In genomic region chr6:139257821-139258398, GRCh38 we compare ENCODE assay signal across 20 cellular contexts. TPM values are rescaled to one million over a fixed set of nuclear protein-coding genes. Genes with fewer than 3 reads are reported as not detected.
A peak's percentile ranks its signal among the peaks of the same experiment; 100 is the strongest.
DNase-seq lines count a peak whose midpoint lies in the region; ATAC-seq and TF ChIP-seq lines count a peak whose summit lies in the region.
"Had no signal": no experiment of that assay in that cellular context is flagged by ENCODE, and none has a peak within 500 bp of the region (broad histone marks: within the 10 kb centered on the region; RNA-seq: fewer than 3 reads in every experiment).

No MANE protein-coding gene starts in this region.

- H3K79me2 ChIP-seq in SU-DHL-6 (ENCODE audit: insufficient read depth, low read length) = no peaks in the 10 kb centered on the region

- H3K4me2 ChIP-seq in BLaER1 treated with 17β-estradiol and CSF1 and Interleukin-3, amounts not matched to agents 10 nM and 100 nM = peak overlapping the region in 9 of 11 experiments; percentile 23 to 87 (median 58); a peak in 13 of 22 replicates
- H3K4me2 ChIP-seq in SU-DHL-6 (ENCODE audit: low read depth, low read length, poor library complexity, severe bottlenecking) = no peak overlapping the region
- H3K4me2 ChIP-seq: KMS-11 had no signal

- TF ChIP-seq CTCF in SU-DHL-6 (IDR thresholded peaks at IDR 0.05; ENCODE audit: insufficient read depth, low read length, poor library complexity, severe bottlenecking) (no peak), BE2C (IDR thresholded peaks at IDR 0.05; ENCODE audit: low read depth, low read length) (no peak)

- DNase-seq in activated naive CD4-positive, alpha-beta T cell treated with Interleukin-2 at 50 U/mL for 16 hours = no peak
- DNase-seq in BE2C = no peak
- DNase-seq in occipital lobe (lab: John Stamatoyannopoulos, UW) = no peak
- DNase-seq: activated CD4-positive, alpha-beta T cell treated with anti-CD3 and anti-CD28 coated beads, Interleukin-2, amount 50 U/mL, for 48 hours; activated effector memory CD4-positive, alpha-beta T cell treated with anti-CD3 and anti-CD28 coated beads, Interleukin-2, amount 50 U/mL, for 16 hours; hippocampal formation; naive thymus-derived CD8-positive, alpha-beta T cell; NCI-H1436; NCI-H510A treated with DMSO at 0.1 percent for 48 hours; stimulated activated CD4-positive, alpha-beta T cell treated with anti-CD3 and anti-CD28 coated beads, Interleukin-1b, Interleukin-23, amount 100 ng/mL, for 48 hours; upper lobe of right lung had no signal

- peaks cover 11% of the 10 kb centered on the region for H3F3A ChIP-seq in SU-DHL-6 (ENCODE audit: insufficient read depth)

- H3K4me3 ChIP-seq in BLaER1 treated with 17β-estradiol and CSF1 and Interleukin-3, amounts not matched to agents 10 nM and 100 nM = no peak overlapping the region
- H3K4me3 ChIP-seq in SU-DHL-6 (ENCODE audit: insufficient read depth, low read length, poor library complexity, severe bottlenecking) (no peak overlapping the region), BE2C (ENCODE audit: low read depth, low read length) (no peak overlapping the region)
- H3K4me3 ChIP-seq: ascending aorta, coronary artery, esophagus muscularis mucosa, upper lobe of right lung had no signal

- H3K9ac ChIP-seq in BLaER1 treated with 17β-estradiol and CSF1 and Interleukin-3, amounts not matched to agents 10 nM and 100 nM = no peak overlapping the region
- H3K9ac ChIP-seq in SU-DHL-6 (ENCODE audit: low read length) = no peak overlapping the region
- H3K9ac ChIP-seq: KMS-11 had no signal

- ATAC-seq in GM18867 (IDR thresholded peaks at IDR 0.05; ENCODE audit: unreplicated experiment) (peak; percentile 52), HG02588 (IDR thresholded peaks at IDR 0.05; ENCODE audit: unreplicated experiment) (peak; percentile 41), HG03571 (IDR thresholded peaks at IDR 0.05; ENCODE audit: unreplicated experiment) (no peak)
- ATAC-seq: naive thymus-derived CD8-positive, alpha-beta T cell; upper lobe of right lung had no signal

- no peaks in the 10 kb centered on the region for H4K20me1 ChIP-seq in BLaER1 treated with 17β-estradiol and CSF1 and Interleukin-3, amounts not matched to agents 10 nM and 100 nM
- H4K20me1 ChIP-seq in SU-DHL-6 (ENCODE audit: low read depth, low read length) = no peaks in the 10 kb centered on the region

- H2AFZ ChIP-seq in SU-DHL-6 (ENCODE audit: low read depth, low read length, severe bottlenecking) = no peak overlapping the region

- no peak overlapping the region for H3K27ac ChIP-seq in BLaER1 treated with 17β-estradiol and CSF1 and Interleukin-3, amounts not matched to agents 10 nM and 100 nM
- H3K27ac ChIP-seq in SU-DHL-6 (ENCODE audit: low read depth, low read length) = 0 out of 2 replicates have a peak overlapping the region, but pooled peaks have one; percentile 13
- H3K27ac ChIP-seq: ascending aorta, coronary artery, esophagus muscularis mucosa, KMS-11, upper lobe of right lung had no signal

- peaks cover 0 to 31% (median 19%) of the 10 kb centered on the region in 11 experiments; a peak in 12 of 22 replicates for H3K36me3 ChIP-seq in BLaER1 treated with 17β-estradiol and CSF1 and Interleukin-3, amounts not matched to agents 10 nM and 100 nM
- peaks cover 4% of the 10 kb centered on the region; the same call in 1 of the 2 replicates for H3K36me3 ChIP-seq in SU-DHL-6 (ENCODE audit: low read length)
- no peaks in the 10 kb centered on the region for H3K36me3 ChIP-seq in BE2C
- H3K36me3 ChIP-seq: upper lobe of right lung had no signal

- H3K9me2 ChIP-seq in SU-DHL-6 (replicated peaks; ENCODE audit: insufficient read depth, low read length) = no peaks in the 10 kb centered on the region

- no peaks in the 10 kb centered on the region; a peak in 1 of 22 replicates for H3K9me3 ChIP-seq in BLaER1 treated with 17β-estradiol and CSF1 and Interleukin-3, amounts not matched to agents 10 nM and 100 nM (replicated peaks in 1 of 11)
- H3K9me3 ChIP-seq in SU-DHL-6 (ENCODE audit: insufficient read depth, low read length) = no peaks in the 10 kb centered on the region
- H3K9me3 ChIP-seq in BE2C = no peaks in the 10 kb centered on the region
- H3K9me3 ChIP-seq: ascending aorta, esophagus muscularis mucosa, upper lobe of right lung had no signal

- peaks cover 18 to 40% (median 29%) of the 10 kb centered on the region in 10 experiments for H3K4me1 ChIP-seq in BLaER1 treated with 17β-estradiol and CSF1 and Interleukin-3, amounts not matched to agents 10 nM and 100 nM
- H3K4me1 ChIP-seq in BE2C = no peaks in the 10 kb centered on the region
- H3K4me1 ChIP-seq: upper lobe of right lung had no signal

- H3K27me3 ChIP-seq in BLaER1 treated with 17β-estradiol and CSF1 and Interleukin-3, amounts not matched to agents 10 nM and 100 nM = no peaks in the 10 kb centered on the region
- no peaks in the 10 kb centered on the region for H3K27me3 ChIP-seq in SU-DHL-6 (ENCODE audit: low read length)
- H3K27me3 ChIP-seq in BE2C = no peaks in the 10 kb centered on the region
- H3K27me3 ChIP-seq: ascending aorta, esophagus muscularis mucosa, upper lobe of right lung had no signal

RNA-seq across cellular contexts. Expression of gene TXLNB, which starts 33.9 kb away (rescaled TPM):
- polyA plus RNA-seq in BE2C (2012; ENCODE audit: insufficient read depth, insufficient read length, low read depth) = not detected
- total RNA-seq in occipital lobe = 0.62 TPM
- total RNA-seq: ascending aorta had no signal
